In the genomic region with DNA sequence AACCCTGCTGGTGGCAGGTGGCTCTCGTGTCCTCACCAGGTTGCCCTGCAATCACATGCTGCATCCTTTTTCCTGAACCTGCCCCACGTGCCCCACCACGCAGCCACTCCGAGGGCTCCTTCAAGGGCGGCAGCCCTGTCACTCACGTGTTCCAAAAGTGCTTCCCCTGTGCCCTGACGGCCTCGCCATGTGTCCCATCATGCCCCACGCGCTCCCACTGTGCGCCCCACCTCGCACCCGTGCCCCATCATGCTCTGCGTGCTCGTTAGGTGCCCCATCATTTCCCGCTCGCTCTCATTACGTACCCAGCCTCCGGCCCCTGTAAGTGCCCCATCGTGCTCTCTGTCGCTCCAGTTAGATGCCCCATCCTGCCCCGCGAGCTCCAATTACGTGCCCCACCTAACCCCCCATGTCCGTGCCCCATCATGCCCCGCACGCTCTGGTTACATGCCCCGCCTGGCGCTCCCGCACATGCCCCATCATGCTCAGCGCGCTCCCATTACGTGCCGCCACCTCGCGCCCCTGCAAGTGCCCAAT, we compare ENCODE assay signal across 4 cellular contexts. TPM values are rescaled to one million over a fixed set of nuclear protein-coding genes. Genes with fewer than 3 reads are reported as not detected.
"Had no signal": no experiment of that assay in that cellular context is flagged by ENCODE, and none has a peak within 500 bp of the region (broad histone marks: within the 10 kb centered on the region; RNA-seq: fewer than 3 reads in every experiment).

TRIM74 (minus strand) TSS at position 487 of the 537 bp plus-strand sequence. CDS start 3,309 bp downstream, outside the sequence.

RNA-seq across cellular contexts. Expression of gene TRIM74, which starts in this region (rescaled TPM):
- total RNA-seq: LHCN-M2, RPMI7951, SK-MEL-5 had no signal
- polyA plus RNA-seq: aorta had no signal
